Comparison of ENCODE assay signal across 21 cellular contexts in genomic region chr4:159220353-159220752, GRCh38.
"Had no signal": no experiment of that assay in that cellular context is flagged by ENCODE, and none has a peak within 500 bp of the region (broad histone marks: within the 10 kb centered on the region; RNA-seq: fewer than 3 reads in every experiment).

No MANE protein-coding gene starts in this region.

- DNase-seq: activated CD4-positive, alpha-beta memory T cell treated with anti-CD3 and anti-CD28 coated beads, Interleukin-2, amount 10 ng/mL, durations not matched to agents 7 days and 5 days; activated CD4-positive, alpha-beta T cell treated with anti-CD3 and anti-CD28 coated beads for 1 hour; activated CD4-positive, alpha-beta T cell treated with anti-CD3 and anti-CD28 coated beads, Interleukin-2, amount 10 ng/mL, durations not matched to agents 7 days and 5 days; activated T-cell treated with anti-CD3 and anti-CD28 coated beads, Interleukin-2, amount 50 U/mL, for 4 hours; anterior cingulate cortex; dorsolateral prefrontal cortex; effector memory CD4-positive, alpha-beta T cell; erythroblast; head of caudate nucleus; kidney glomerular epithelial cell; left lung; posterior cingulate gyrus; retina; spleen; stimulated activated naive CD4-positive, alpha-beta T cell treated with Interleukin-2 at 50 U/mL for 16 hours; T-helper 2 cell had no signal

- ATAC-seq: activated naive CD4-positive, alpha-beta T cell treated with anti-CD3 and anti-CD28 coated beads, Interleukin-2, amount 50 U/mL, for 72 hours; activated T-cell treated with anti-CD3 and anti-CD28 coated beads, Interleukin-2, amount 50 U/mL, for 4 hours; activated T-helper 17 cell treated with anti-CD3 and anti-CD28 coated beads, Interleukin-2, amount 50 U/mL, for 72 hours; left lung had no signal

- H3K9me3 ChIP-seq: left lung, spleen, tibial nerve had no signal

- H3K4me3 Mint-ChIP-seq: activated CD4-positive, alpha-beta memory T cell treated with anti-CD3 and anti-CD28 coated beads, Interleukin-2, amount 10 ng/mL, durations not matched to agents 7 days and 5 days; activated CD4-positive, alpha-beta T cell treated with anti-CD3 and anti-CD28 coated beads, Interleukin-2, amount 10 ng/mL, durations not matched to agents 7 days and 5 days; activated T-cell treated with anti-CD3 and anti-CD28 coated beads, Interleukin-2, amount 50 U/mL, for 4 hours; activated T-helper 17 cell treated with anti-CD3 and anti-CD28 coated beads, Interleukin-2, amount 50 U/mL, for 72 hours; nephron had no signal

- H3K27ac Mint-ChIP-seq: activated CD4-positive, alpha-beta memory T cell treated with anti-CD3 and anti-CD28 coated beads, Interleukin-2, amount 10 ng/mL, durations not matched to agents 7 days and 5 days; activated CD4-positive, alpha-beta T cell treated with anti-CD3 and anti-CD28 coated beads, Interleukin-2, amount 10 ng/mL, durations not matched to agents 7 days and 5 days; activated naive CD4-positive, alpha-beta T cell treated with anti-CD3 and anti-CD28 coated beads, Interleukin-2, amount 50 U/mL, for 72 hours; activated T-helper 17 cell treated with anti-CD3 and anti-CD28 coated beads, Interleukin-2, amount 50 U/mL, for 72 hours; nephron had no signal

- H3K4me3 ChIP-seq: coronary artery, dorsolateral prefrontal cortex, left lung, spleen, tibial nerve had no signal

- H3K4me1 Mint-ChIP-seq: activated CD4-positive, alpha-beta memory T cell treated with anti-CD3 and anti-CD28 coated beads, Interleukin-2, amount 10 ng/mL, durations not matched to agents 7 days and 5 days; activated CD4-positive, alpha-beta T cell treated with anti-CD3 and anti-CD28 coated beads, Interleukin-2, amount 10 ng/mL, durations not matched to agents 7 days and 5 days had no signal

- H3K27ac ChIP-seq: coronary artery, dorsolateral prefrontal cortex, left lung, spleen, tibial nerve had no signal

- H3K36me3 ChIP-seq: left lung, spleen, tibial nerve had no signal

- H3K36me3 Mint-ChIP-seq: activated naive CD4-positive, alpha-beta T cell treated with anti-CD3 and anti-CD28 coated beads, Interleukin-2, amount 50 U/mL, for 72 hours had no signal

- H3K27me3 ChIP-seq: dorsolateral prefrontal cortex, left lung, spleen, tibial nerve had no signal

- H3K27me3 Mint-ChIP-seq: activated CD4-positive, alpha-beta memory T cell treated with anti-CD3 and anti-CD28 coated beads, Interleukin-2, amount 10 ng/mL, durations not matched to agents 7 days and 5 days; activated CD4-positive, alpha-beta T cell treated with anti-CD3 and anti-CD28 coated beads, Interleukin-2, amount 10 ng/mL, durations not matched to agents 7 days and 5 days; activated T-helper 17 cell treated with anti-CD3 and anti-CD28 coated beads, Interleukin-2, amount 50 U/mL, for 72 hours had no signal
